Comparison of ENCODE assay signal across 8 cellular contexts in the genomic region with DNA sequence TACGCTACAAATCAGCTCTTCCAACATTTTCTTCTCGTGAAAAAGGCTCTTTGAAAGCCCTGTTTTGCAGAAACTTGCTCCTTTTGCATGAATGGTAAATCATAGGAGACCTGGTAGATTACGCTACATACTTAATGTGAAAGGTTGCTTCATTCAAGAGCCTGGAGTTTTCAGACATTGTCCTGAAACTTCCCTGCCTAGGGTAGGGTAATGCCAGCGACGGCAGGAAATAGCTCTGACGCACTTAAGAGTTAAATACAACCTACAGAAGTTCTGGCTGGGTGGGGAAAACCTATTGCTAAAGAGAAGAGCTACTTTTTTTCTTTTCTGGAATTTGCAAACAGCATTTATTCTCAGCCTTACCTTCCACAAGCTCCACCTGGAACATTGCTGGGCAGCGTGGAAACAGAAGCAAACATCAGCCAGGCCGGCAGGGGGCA.
A peak's percentile ranks its signal among the peaks of the same experiment; 100 is the strongest.
DNase-seq lines count a peak whose midpoint lies in the region; ATAC-seq and TF ChIP-seq lines count a peak whose summit lies in the region.

No MANE protein-coding gene starts in this region.

- H3K4me2 ChIP-seq in HCT116 (ENCODE audit: low read length): no peak overlapping the region

- CTCF ChIA-PET in HCT116 (lab: Charles Lee): interaction anchor here (0.8 to 1.1 kb wide), 4 partner anchors 14 to 656 kb away, joined by 3 to 10 read pairs (median 7); no protein-coding TSS in a partner anchor

- no peak overlapping the region for H2AFZ ChIP-seq in HCT116 (ENCODE audit: low read depth, low read length, poor library complexity, severe bottlenecking)

- no peak overlapping the region for H3K9ac ChIP-seq in HCT116 (ENCODE audit: low read length)

- H3K27ac ChIP-seq in HCT116 (ENCODE audit: low read depth, low read length): no peak overlapping the region
- H3K27ac ChIP-seq in dorsolateral prefrontal cortex: peak overlapping the region in 45 of 59 donors; percentile 67 to 94 (median 84)

- TF ChIP-seq CTCF in HCT116 (IDR thresholded peaks at IDR 0.05 in 2 of 3, conservative IDR thresholded peaks at IDR 0.05 in 1 of 3; ENCODE audit: borderline replicate concordance in 1 of 3, insufficient read depth in 1 of 3, low read depth in 2 of 3, low read length in 2 of 3) (peak in 1 of 3 experiments; percentile 86; a peak in 4 of 6 replicates), dorsolateral prefrontal cortex (IDR thresholded peaks at IDR 0.05 in 54 of 56, conservative IDR thresholded peaks at IDR 0.05 in 2 of 56; ENCODE audit: low read depth in 1 of 56, partially characterized antibody in 56 of 56) (peak in 37 of 56 donors; percentile 89 to 97 (median 94))

- POLR2A ChIA-PET in HCT116 (lab: Charles Lee): no interaction called here
- POLR2A ChIA-PET in naive thymus-derived CD8-positive, alpha-beta T cell (lab: Charles Lee): interaction anchor here (1.9 kb wide), 1 partner anchor 57 kb away, joined by 5 read pairs; no protein-coding TSS in a partner anchor

- no peak for DNase-seq in activated CD4-positive, alpha-beta T cell treated with anti-CD3 and anti-CD28 coated beads, Interleukin-2, amount 10 ng/mL, durations not matched to agents 24 days and 14 days
- DNase-seq in activated CD4-positive, alpha-beta T cell treated with anti-CD3 and anti-CD28 coated beads for 48 hours: no peak
- peak; percentile 22 for DNase-seq in HCT116 (ENCODE audit: low read depth, low spot score)
- peak; percentile 16 for DNase-seq in NCI-H226
- DNase-seq in dorsolateral prefrontal cortex: no peak
- peak in 4 of 10 donors; percentile 47 to 76 (median 61) for DNase-seq in naive thymus-derived CD8-positive, alpha-beta T cell
- DNase-seq in mesenteric fat pad (ENCODE audit: low spot score): no peak
- DNase-seq in NCI-H510A (lab: John Stamatoyannopoulos, UW): no peak

- peaks cover 28% of the 10 kb centered on the region for H3K4me1 Mint-ChIP-seq in activated CD4-positive, alpha-beta T cell treated with anti-CD3 and anti-CD28 coated beads, Interleukin-2, amount 10 ng/mL, durations not matched to agents 24 days and 14 days
- peaks cover 5 to 27% (median 9%) of the 10 kb centered on the region in 4 donors for H3K4me1 Mint-ChIP-seq in naive thymus-derived CD8-positive, alpha-beta T cell

- no peaks in the 10 kb centered on the region for H3K9me2 ChIP-seq in HCT116 (ENCODE audit: insufficient read depth)

- peak overlapping the region; percentile 88 for H3K27ac Mint-ChIP-seq in activated CD4-positive, alpha-beta T cell treated with anti-CD3 and anti-CD28 coated beads, Interleukin-2, amount 10 ng/mL, durations not matched to agents 24 days and 14 days
- peak overlapping the region; percentile 83 to 96 (median 93) for H3K27ac Mint-ChIP-seq in naive thymus-derived CD8-positive, alpha-beta T cell

- H3K4me3 Mint-ChIP-seq in activated CD4-positive, alpha-beta T cell treated with anti-CD3 and anti-CD28 coated beads, Interleukin-2, amount 10 ng/mL, durations not matched to agents 24 days and 14 days: peak overlapping the region; percentile 89
- peak overlapping the region; percentile 88 to 98 (median 96) for H3K4me3 Mint-ChIP-seq in naive thymus-derived CD8-positive, alpha-beta T cell

- H3K9me3 ChIP-seq in HCT116 (ENCODE audit: control insufficient read depth in 1 of 2, insufficient read depth in 1 of 2, low read depth in 1 of 2, low read length in 2 of 2): no peaks in the 10 kb centered on the region

- no peaks in the 10 kb centered on the region for H3K36me3 ChIP-seq in HCT116 (ENCODE audit: control insufficient read depth in 1 of 2, insufficient read depth in 2 of 2, low read length in 2 of 2)

- peaks cover 53% of the 10 kb centered on the region for H3K27me3 Mint-ChIP-seq in activated CD4-positive, alpha-beta T cell treated with anti-CD3 and anti-CD28 coated beads, Interleukin-2, amount 10 ng/mL, durations not matched to agents 24 days and 14 days
- H3K27me3 Mint-ChIP-seq in naive thymus-derived CD8-positive, alpha-beta T cell: peaks cover 0 to 16% (median 4%) of the 10 kb centered on the region in 5 donors

- H3K79me2 ChIP-seq in HCT116 (ENCODE audit: insufficient read depth, low read length): no peaks in the 10 kb centered on the region

- H3K36me3 Mint-ChIP-seq in activated CD4-positive, alpha-beta T cell treated with anti-CD3 and anti-CD28 coated beads, Interleukin-2, amount 10 ng/mL, durations not matched to agents 24 days and 14 days (ENCODE audit: low read depth): no peaks in the 10 kb centered on the region
- H3K36me3 Mint-ChIP-seq in naive thymus-derived CD8-positive, alpha-beta T cell: no peaks in the 10 kb centered on the region

- TF ChIP-seq POLR2A in HCT116 (IDR thresholded peaks at IDR 0.05; ENCODE audit: borderline replicate concordance, extremely low read depth, insufficient read depth, insufficient read length): no peak

- 0 out of 2 replicates have a peak, but pooled peaks cover 3% of the 10 kb centered on the region for H3K27me3 ChIP-seq in HCT116 (ENCODE audit: insufficient read depth, low read length)
- H3K27me3 ChIP-seq in dorsolateral prefrontal cortex: no peaks in the 10 kb centered on the region

- no peak for TF ChIP-seq RAD21 in HCT116 (IDR thresholded peaks at IDR 0.05; ENCODE audit: low read depth)

- RAD21 ChIA-PET in HCT116 (lab: Charles Lee; ENCODE audit: low non-redundant PET in 1 of 2, low total read pairs in 2 of 2, uncharacterized antibody in 2 of 2, unreplicated experiment in 2 of 2): no interaction called here

- peak; percentile 98 for ATAC-seq in HCT116
- peak; percentile 74 to 76 for ATAC-seq in naive thymus-derived CD8-positive, alpha-beta T cell

- no peaks in the 10 kb centered on the region for H3K4me1 ChIP-seq in HCT116 (ENCODE audit: control insufficient read depth in 1 of 2, insufficient read depth in 2 of 2, low read length in 2 of 2)

- no peaks in the 10 kb centered on the region for H4K20me1 ChIP-seq in HCT116 (ENCODE audit: insufficient read depth)

- intact Hi-C loops in activated CD4-positive, alpha-beta T cell treated with anti-CD3 and anti-CD28 coated beads, Interleukin-2, amount 10 ng/mL, durations not matched to agents 24 days and 14 days (cut with micrococcal nuclease): loop anchor here (1.0 to 5.0 kb wide), 4 partner anchors 15 to 853 kb away; no protein-coding TSS in a partner anchor
- intact Hi-C loops in HCT116 (cut with micrococcal nuclease) (loop anchor here (1.0 to 2.0 kb wide), 3 partner anchors 15 to 855 kb away; no protein-coding TSS in a partner anchor), dorsolateral prefrontal cortex (cut with DNase I) (loop anchor here (1.0 kb wide), 2 partner anchors 15 to 248 kb away; no protein-coding TSS in a partner anchor)

- no peak overlapping the region for H3K4me3 ChIP-seq in HCT116 (replicated peaks in 1 of 2; ENCODE audit: low read depth in 1 of 2, low read length in 2 of 2)
- H3K4me3 ChIP-seq in dorsolateral prefrontal cortex: peak overlapping the region; percentile 55 to 86 (median 76)

- no TSS peak for BruUV-seq in HCT116 (replicated peaks; lab: Mats Ljungman, UMichigan)

- peaks cover 8% of the 10 kb centered on the region for H3K9me3 Mint-ChIP-seq in activated CD4-positive, alpha-beta T cell treated with anti-CD3 and anti-CD28 coated beads, Interleukin-2, amount 10 ng/mL, durations not matched to agents 24 days and 14 days
- no peaks in the 10 kb centered on the region for H3K9me3 Mint-ChIP-seq in naive thymus-derived CD8-positive, alpha-beta T cell

TF ChIP-seq in HCT116, 20 proteins besides CTCF, POLR2A, EP300 and RAD21:
- TF ChIP-seq SRF (IDR thresholded peaks at IDR 0.05; ENCODE audit: low read depth) (no peak), EZH2phosphoT487 (IDR thresholded peaks at IDR 0.05; ENCODE audit: borderline replicate concordance) (no peak), EZH2 (IDR thresholded peaks at IDR 0.05) (no peak), SP1 (IDR thresholded peaks at IDR 0.05; ENCODE audit: low read depth) (no peak), ZFX (IDR thresholded peaks at IDR 0.05) (no peak), ZNF274 (IDR thresholded peaks at IDR 0.05; ENCODE audit: low read depth, low read length) (no peak), CEBPB (IDR thresholded peaks at IDR 0.05; ENCODE audit: low read depth) (no peak), JUND (IDR thresholded peaks at IDR 0.05) (no peak), TCF7L2 (IDR thresholded peaks at IDR 0.05; ENCODE audit: borderline replicate concordance, extremely low read depth, insufficient read depth, insufficient read length) (no peak), ELF1 (IDR thresholded peaks at IDR 0.05; ENCODE audit: borderline replicate concordance, low read depth) (no peak), CBX3 (IDR thresholded peaks at IDR 0.05; ENCODE audit: low read depth) (no peak), EGR1 (IDR thresholded peaks at IDR 0.05; ENCODE audit: low read depth) (no peak)
- TF ChIP-seq, protein P1, sequence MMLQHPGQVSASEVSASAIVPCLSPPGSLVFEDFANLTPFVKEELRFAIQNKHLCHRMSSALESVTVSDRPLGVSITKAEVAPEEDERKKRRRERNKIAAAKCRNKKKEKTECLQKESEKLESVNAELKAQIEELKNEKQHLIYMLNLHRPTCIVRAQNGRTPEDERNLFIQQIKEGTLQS (IDR thresholded peaks at IDR 0.05): no peak

Comparison
In these comparisons a context has a peak if more than half of its experiments do, and no peak if none do; other contexts are left out.
1. DNase-seq: peak in HCT116 (single experiment) and NCI-H226 (single experiment); none in activated CD4-positive, alpha-beta T cell treated with anti-CD3 and anti-CD28 coated beads, Interleukin-2, amount 10 ng/mL, durations not matched to agents 24 days and 14 days (single experiment), activated CD4-positive, alpha-beta T cell treated with anti-CD3 and anti-CD28 coated beads for 48 hours (single experiment), dorsolateral prefrontal cortex (0 of 10), mesenteric fat pad (single experiment) and NCI-H510A (single experiment).
2. H3K4me3 ChIP-seq: peak in dorsolateral prefrontal cortex (59 of 59); none in HCT116 (0 of 2).